In the genomic region with DNA sequence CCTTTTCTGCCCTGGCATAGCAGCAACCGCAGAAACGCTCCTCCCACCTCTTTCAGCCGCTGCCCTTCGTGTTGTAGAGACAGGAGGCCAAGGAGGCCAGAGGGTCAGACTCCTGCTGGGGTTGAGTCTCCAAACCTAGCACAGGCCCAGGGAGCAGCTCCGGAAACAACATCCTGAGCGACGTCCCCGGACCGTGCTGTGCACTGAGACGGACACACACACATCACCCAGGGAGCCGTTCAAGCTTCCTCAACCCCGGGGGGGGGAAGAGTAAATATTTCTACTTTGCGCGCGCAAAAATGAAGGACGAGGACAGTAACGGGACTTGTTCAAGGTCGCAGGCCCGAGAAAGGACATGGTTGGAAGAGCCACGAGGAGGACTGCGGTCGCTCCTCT, we compare ENCODE assay signal across 8 cellular contexts. TPM values are rescaled to one million over a fixed set of nuclear protein-coding genes. Genes with fewer than 3 reads are reported as not detected.
DNase-seq lines count a peak whose midpoint lies in the region; ATAC-seq, FAIRE-seq and TF ChIP-seq lines count a peak whose summit lies in the region.

No MANE protein-coding gene starts in this region.

- H3K27me3 Mint-ChIP-seq in Caco-2 (ENCODE audit: insufficient read depth, unreplicated experiment), result no peaks in the 10 kb centered on the region

- no peak for FAIRE-seq in keratinocyte (lab: Jason Lieb, UNC)

- peaks cover 10% of the 10 kb centered on the region for H3K36me3 ChIP-seq in Caco-2 (ENCODE audit: control insufficient read depth, insufficient read depth, low read length)
- H3K36me3 ChIP-seq in NT2/D1 (ENCODE audit: insufficient read depth, insufficient read length, low read length), result peaks cover 31% of the 10 kb centered on the region
- peaks cover 10 to 19% of the 10 kb centered on the region in 2 experiments for H3K36me3 ChIP-seq in keratinocyte (ENCODE audit: control insufficient read depth in 2 of 2, extremely low read depth in 1 of 2, insufficient read depth in 2 of 2, low read length in 2 of 2)

- H3K4me2 ChIP-seq in keratinocyte (ENCODE audit: control insufficient read depth, extremely low read depth, insufficient read depth, low read depth, low read length), result peak overlapping the region; percentile 94

- H3K4me1 Mint-ChIP-seq in Caco-2 (ENCODE audit: low read depth, unreplicated experiment), result peaks cover 11% of the 10 kb centered on the region

- POLR2A ChIA-PET in Caco-2 (lab: Charles Lee), result interaction anchor here (0.6 kb wide), 1 partner anchor 113 kb away, joined by 3 read pairs; no protein-coding TSS in a partner anchor

- H3K79me2 ChIP-seq in keratinocyte (ENCODE audit: control insufficient read depth, insufficient read depth, low read length), result peaks cover 23% of the 10 kb centered on the region

- in situ Hi-C loops in T47D (cut with HindIII; ENCODE audit: low pct_unique_long_range_greater_than_20kb, low sequenced_read_pairs), result no loop called here

- no peaks in the 10 kb centered on the region for H3K27me3 ChIP-seq in Caco-2 (replicated peaks; ENCODE audit: control insufficient read depth, insufficient read depth, low read length)
- no peaks in the 10 kb centered on the region for H3K27me3 ChIP-seq in NT2/D1 (ENCODE audit: insufficient read depth, insufficient read length)
- no peaks in the 10 kb centered on the region for H3K27me3 ChIP-seq in keratinocyte (ENCODE audit: control insufficient read depth, extremely low read depth, insufficient read depth, low read length)

- peaks cover 43% of the 10 kb centered on the region for H3K9me3 Mint-ChIP-seq in Caco-2 (ENCODE audit: unreplicated experiment)

- intact Hi-C loops in Caco-2 (cut with micrococcal nuclease; ENCODE audit: unreplicated experiment), result loop anchor here (1.0 to 2.0 kb wide), 4 partner anchors 19 to 358 kb away; a partner anchor contains a TSS

- H4K20me1 ChIP-seq in keratinocyte (ENCODE audit: control insufficient read depth, extremely low read depth, insufficient read depth, low read length), result no peaks in the 10 kb centered on the region

- H3K9me3 ChIP-seq in Caco-2, result peaks cover 32% of the 10 kb centered on the region
- H3K9me3 ChIP-seq in NT2/D1 (ENCODE audit: insufficient read depth, low read length), result peaks cover 14% of the 10 kb centered on the region; the same call in 1 of the 2 replicates
- no peaks in the 10 kb centered on the region for H3K9me3 ChIP-seq in keratinocyte (ENCODE audit: control insufficient read depth, low read depth, low read length)

- H3K9me1 ChIP-seq in keratinocyte (ENCODE audit: control insufficient read depth, extremely low read depth, insufficient read depth, low read length), result no peaks in the 10 kb centered on the region

- TF ChIP-seq CTCF in Caco-2 (IDR thresholded peaks at IDR 0.05; ENCODE audit: insufficient read depth in 1 of 2, low read depth in 1 of 2, low read length in 1 of 2, severe bottlenecking in 1 of 2, unreplicated experiment in 1 of 2), result no peak
- TF ChIP-seq CTCF in keratinocyte (optimal IDR thresholded peaks at IDR 0.05 in 1 of 3, IDR thresholded peaks at IDR 0.05 in 1 of 3, conservative IDR thresholded peaks at IDR 0.05 in 1 of 3; ENCODE audit: extremely low read depth in 1 of 3, insufficient read depth in 2 of 3, low read length in 3 of 3), result no peak

- peak overlapping the region; percentile 94 for H3K27ac Mint-ChIP-seq in Caco-2 (ENCODE audit: unreplicated experiment)

- dilution Hi-C loops in keratinocyte (cut with MboI; ENCODE audit: extremely low pct_ligation_motif_present, low sequenced_read_pairs), result no loop called here

- H2AFZ ChIP-seq in keratinocyte (ENCODE audit: control insufficient read depth, low read length), result peak overlapping the region; percentile 96

- ATAC-seq in GM21423 (IDR thresholded peaks at IDR 0.05; ENCODE audit: unreplicated experiment), result peak; percentile 25
- no peak for ATAC-seq in HG03159 (IDR thresholded peaks at IDR 0.05; ENCODE audit: unreplicated experiment)

- H3K4me1 ChIP-seq in Caco-2, result no peaks in the 10 kb centered on the region
- H3K4me1 ChIP-seq in NT2/D1 (ENCODE audit: insufficient read depth, insufficient read length), result no peaks in the 10 kb centered on the region
- H3K4me1 ChIP-seq in keratinocyte (ENCODE audit: control insufficient read depth, extremely low read depth, insufficient read depth, low read length), result peaks cover 16% of the 10 kb centered on the region

- H3K4me3 Mint-ChIP-seq in Caco-2 (ENCODE audit: unreplicated experiment), result peak overlapping the region; percentile 99

- peaks cover 31% of the 10 kb centered on the region for H3K36me3 Mint-ChIP-seq in Caco-2 (ENCODE audit: insufficient read depth, unreplicated experiment)

- H3K9ac ChIP-seq in NT2/D1 (ENCODE audit: insufficient read length, low read depth) (peak overlapping the region; percentile 95), keratinocyte (ENCODE audit: control insufficient read depth, extremely low read depth, insufficient read depth, low read length) (peak overlapping the region; percentile 82)

- no TSS peak for BruUV-seq in Caco-2 (replicated peaks; lab: Mats Ljungman, UMichigan)

- H3K4me3 ChIP-seq in Caco-2 (ENCODE audit: low read depth, low read length) (peak overlapping the region; percentile 91), NT2/D1 (ENCODE audit: insufficient read length, low read depth) (peak overlapping the region; percentile 95), keratinocyte (ENCODE audit: control insufficient read depth in 2 of 3, extremely low read depth in 1 of 3, insufficient read depth in 2 of 3, low read depth in 1 of 3, low read length in 3 of 3) (peak overlapping the region; percentile 67 to 89 (median 69))

- peak overlapping the region; percentile 53 for H3K27ac ChIP-seq in keratinocyte (ENCODE audit: control insufficient read depth, insufficient read depth, low read length)

- CTCF ChIA-PET in Caco-2 (lab: Charles Lee), result no interaction called here

- DNase-seq in Caco-2, result peak; percentile 12 to 42
- no peak for DNase-seq in NT2/D1 (ENCODE audit: low read depth, low spot score)
- DNase-seq in T47D (ENCODE audit: low read depth in 1 of 2, low spot score in 1 of 2), result peak; percentile 23 to 32
- DNase-seq in keratinocyte (ENCODE audit: low read depth, low spot score), result no peak
- peak; percentile 4 for DNase-seq in stimulated activated CD4-positive, alpha-beta T cell treated with anti-CD3 and anti-CD28 coated beads, Interleukin-4, amount 100 ng/mL, for 24 hours
- no peak for DNase-seq in NCI-H526 treated with DMSO at 0.1 percent for 48 hours (lab: John Stamatoyannopoulos, UW)

RNA-seq across cellular contexts. Expression of a gene that starts 0.7 kb away (rescaled TPM):
- total RNA-seq in Caco-2 (2022), result 11.2 and 11.5 TPM in 2 replicates
- polyA plus RNA-seq in keratinocyte, result 6.2 to 8.9 TPM (median 7.3 TPM) in 3 replicates
- 4.3 TPM for polyA plus RNA-seq in keratinocyte (2011; ENCODE audit: low read depth)
- 3.5 and 6.3 TPM in 2 replicates for polyA plus RNA-seq in keratinocyte (2011; cell fraction: cytosol; rRNA removed)
- polyA plus RNA-seq in keratinocyte (2011; cell fraction: nucleus; rRNA removed), result 12.2 and 12.3 TPM in 2 replicates
- polyA plus RNA-seq in keratinocyte (2012; ENCODE audit: low replicate concordance), result 3.0 and 3.8 TPM in 2 replicates
- polyA minus RNA-seq in keratinocyte, result 2.9 to 9.1 TPM (median 8.1 TPM) in 3 replicates
- 5.0 TPM for polyA minus RNA-seq in keratinocyte (2011; cell fraction: cytosol; rRNA and poly(A)+ RNA removed)
- 5.8 and 8.8 TPM in 2 replicates for polyA minus RNA-seq in keratinocyte (2011; cell fraction: nucleus; rRNA and poly(A)+ RNA removed)

RNA-seq across cellular contexts. Expression of a gene that starts 19.7 kb away (rescaled TPM):
- total RNA-seq in Caco-2 (2022), result 5.5 and 6.1 TPM in 2 replicates
- polyA plus RNA-seq in keratinocyte, result 4.4 to 5.5 TPM (median 5.0 TPM) in 3 replicates
- 1.1 TPM for polyA plus RNA-seq in keratinocyte (2011; ENCODE audit: low read depth)
- 2.5 and 5.2 TPM in 2 replicates for polyA plus RNA-seq in keratinocyte (2011; cell fraction: cytosol; rRNA removed)
- polyA plus RNA-seq in keratinocyte (2011; cell fraction: nucleus; rRNA removed), result 5.5 and 6.0 TPM in 2 replicates
- polyA plus RNA-seq in keratinocyte (2012; ENCODE audit: low replicate concordance), result 3.9 and 4.6 TPM in 2 replicates
- polyA minus RNA-seq in keratinocyte, result 4.6 to 11.9 TPM (median 7.1 TPM) in 3 replicates
- polyA minus RNA-seq in keratinocyte (2011; cell fraction: cytosol; rRNA and poly(A)+ RNA removed), result 4.4 TPM
- polyA minus RNA-seq in keratinocyte (2011; cell fraction: nucleus; rRNA and poly(A)+ RNA removed), result 4.5 and 7.5 TPM in 2 replicates

RNA-seq across cellular contexts. Expression of a gene that starts 24.9 kb away (rescaled TPM):
- total RNA-seq in Caco-2 (2022), result not detected in 2 replicates
- polyA plus RNA-seq in keratinocyte, result 3.5 to 4.5 TPM (median 3.9 TPM) in 3 replicates
- polyA plus RNA-seq in keratinocyte (2011; ENCODE audit: low read depth), result 0.41 TPM
- polyA plus RNA-seq in keratinocyte (2011; cell fraction: cytosol; rRNA removed), result 2.0 and 3.0 TPM in 2 replicates
- 3.3 and 4.8 TPM in 2 replicates for polyA plus RNA-seq in keratinocyte (2011; cell fraction: nucleus; rRNA removed)
- 1.9 and 4.3 TPM in 2 replicates for polyA plus RNA-seq in keratinocyte (2012; ENCODE audit: low replicate concordance)
- polyA minus RNA-seq in keratinocyte, result 5.1 to 5.2 TPM (median 5.1 TPM) in 3 replicates
- polyA minus RNA-seq in keratinocyte (2011; cell fraction: cytosol; rRNA and poly(A)+ RNA removed), result 4.2 TPM
- 8.4 and 8.7 TPM in 2 replicates for polyA minus RNA-seq in keratinocyte (2011; cell fraction: nucleus; rRNA and poly(A)+ RNA removed)

RNA-seq across cellular contexts. Expression of a gene that starts 31.9 kb away (rescaled TPM):
- 5.2 and 5.5 TPM in 2 replicates for total RNA-seq in Caco-2 (2022)
- 5.6 to 7.7 TPM (median 6.3 TPM) in 3 replicates for polyA plus RNA-seq in keratinocyte
- 1.8 TPM for polyA plus RNA-seq in keratinocyte (2011; ENCODE audit: low read depth)
- polyA plus RNA-seq in keratinocyte (2011; cell fraction: cytosol; rRNA removed), result 2.9 and 5.5 TPM in 2 replicates
- polyA plus RNA-seq in keratinocyte (2011; cell fraction: nucleus; rRNA removed), result 14.3 and 15.5 TPM in 2 replicates
- polyA plus RNA-seq in keratinocyte (2012; ENCODE audit: low replicate concordance), result 3.5 and 3.9 TPM in 2 replicates
- polyA minus RNA-seq in keratinocyte, result 3.3 to 9.5 TPM (median 8.1 TPM) in 3 replicates
- polyA minus RNA-seq in keratinocyte (2011; cell fraction: cytosol; rRNA and poly(A)+ RNA removed), result 3.3 TPM
- 10.4 and 17.1 TPM in 2 replicates for polyA minus RNA-seq in keratinocyte (2011; cell fraction: nucleus; rRNA and poly(A)+ RNA removed)

RNA-seq across cellular contexts. Expression of a gene that starts 40.7 kb away (rescaled TPM):
- 8.6 and 8.8 TPM in 2 replicates for total RNA-seq in Caco-2 (2022)
- polyA plus RNA-seq in keratinocyte, result 3.6 to 4.2 TPM (median 3.9 TPM) in 3 replicates
- polyA plus RNA-seq in keratinocyte (2011; ENCODE audit: low read depth), result 0.15 TPM
- 1.5 and 3.1 TPM in 2 replicates for polyA plus RNA-seq in keratinocyte (2011; cell fraction: cytosol; rRNA removed)
- 5.2 and 5.3 TPM in 2 replicates for polyA plus RNA-seq in keratinocyte (2011; cell fraction: nucleus; rRNA removed)
- polyA plus RNA-seq in keratinocyte (2012; ENCODE audit: low replicate concordance), result 1.5 and 3.7 TPM in 2 replicates
- 0.43 to 2.5 TPM (median 1.5 TPM) in 3 replicates for polyA minus RNA-seq in keratinocyte
- polyA minus RNA-seq in keratinocyte (2011; cell fraction: cytosol; rRNA and poly(A)+ RNA removed), result 5.8 TPM
- 3.9 and 4.0 TPM in 2 replicates for polyA minus RNA-seq in keratinocyte (2011; cell fraction: nucleus; rRNA and poly(A)+ RNA removed)

Comparison
In these comparisons a context has a peak if more than half of its experiments do, and no peak if none do; other contexts are left out.
1. DNase-seq: peak in Caco-2 (2 of 2), T47D (2 of 2) and stimulated activated CD4-positive, alpha-beta T cell treated with anti-CD3 and anti-CD28 coated beads, Interleukin-4, amount 100 ng/mL, for 24 hours (single experiment); none in NT2/D1 (single experiment), keratinocyte (single experiment) and NCI-H526 treated with DMSO at 0.1 percent for 48 hours (single experiment).
2. Peak in every context shown above with its lines, with median percentiles within 50 percentile points of each other: H3K4me3 ChIP-seq.